1 cellular context compared by ENCODE assay signal in the genomic region with DNA sequence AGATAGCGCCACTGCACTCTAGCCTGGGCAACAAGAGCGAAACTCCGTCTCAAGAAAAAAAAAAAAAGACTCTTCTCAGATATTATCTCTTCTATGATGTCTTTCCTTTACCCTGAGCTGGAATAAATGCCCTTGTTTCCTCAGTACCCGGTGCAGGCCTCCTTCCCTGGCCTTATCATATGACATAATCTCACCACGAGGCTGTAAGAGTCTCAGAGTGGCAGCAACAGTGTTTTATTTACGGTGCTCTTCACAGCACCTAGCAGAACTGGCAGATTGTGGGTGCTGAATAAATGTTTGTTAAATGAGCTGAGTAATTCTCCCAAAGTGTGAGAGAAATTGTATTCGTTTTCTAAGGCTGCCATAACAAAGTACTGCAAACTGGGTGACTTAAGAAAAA.
TF ChIP-seq lines count a peak whose summit lies in the region.

No MANE protein-coding gene starts in this region.

TF ChIP-seq in IMR-90, 13 proteins besides CTCF, POLR2A, EP300 and RAD21 (continued from another document):
- TF ChIP-seq, protein P1, sequence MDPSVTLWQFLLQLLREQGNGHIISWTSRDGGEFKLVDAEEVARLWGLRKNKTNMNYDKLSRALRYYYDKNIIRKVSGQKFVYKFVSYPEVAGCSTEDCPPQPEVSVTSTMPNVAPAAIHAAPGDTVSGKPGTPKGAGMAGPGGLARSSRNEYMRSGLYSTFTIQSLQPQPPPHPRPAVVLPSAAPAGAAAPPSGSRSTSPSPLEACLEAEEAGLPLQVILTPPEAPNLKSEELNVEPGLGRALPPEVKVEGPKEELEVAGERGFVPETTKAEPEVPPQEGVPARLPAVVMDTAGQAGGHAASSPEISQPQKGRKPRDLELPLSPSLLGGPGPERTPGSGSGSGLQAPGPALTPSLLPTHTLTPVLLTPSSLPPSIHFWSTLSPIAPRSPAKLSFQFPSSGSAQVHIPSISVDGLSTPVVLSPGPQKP (IDR thresholded peaks at IDR 0.05; ENCODE audit: borderline replicate concordance, low read depth, low read length): no peak
